9 cellular contexts compared by ENCODE assay signal in the genomic region with DNA sequence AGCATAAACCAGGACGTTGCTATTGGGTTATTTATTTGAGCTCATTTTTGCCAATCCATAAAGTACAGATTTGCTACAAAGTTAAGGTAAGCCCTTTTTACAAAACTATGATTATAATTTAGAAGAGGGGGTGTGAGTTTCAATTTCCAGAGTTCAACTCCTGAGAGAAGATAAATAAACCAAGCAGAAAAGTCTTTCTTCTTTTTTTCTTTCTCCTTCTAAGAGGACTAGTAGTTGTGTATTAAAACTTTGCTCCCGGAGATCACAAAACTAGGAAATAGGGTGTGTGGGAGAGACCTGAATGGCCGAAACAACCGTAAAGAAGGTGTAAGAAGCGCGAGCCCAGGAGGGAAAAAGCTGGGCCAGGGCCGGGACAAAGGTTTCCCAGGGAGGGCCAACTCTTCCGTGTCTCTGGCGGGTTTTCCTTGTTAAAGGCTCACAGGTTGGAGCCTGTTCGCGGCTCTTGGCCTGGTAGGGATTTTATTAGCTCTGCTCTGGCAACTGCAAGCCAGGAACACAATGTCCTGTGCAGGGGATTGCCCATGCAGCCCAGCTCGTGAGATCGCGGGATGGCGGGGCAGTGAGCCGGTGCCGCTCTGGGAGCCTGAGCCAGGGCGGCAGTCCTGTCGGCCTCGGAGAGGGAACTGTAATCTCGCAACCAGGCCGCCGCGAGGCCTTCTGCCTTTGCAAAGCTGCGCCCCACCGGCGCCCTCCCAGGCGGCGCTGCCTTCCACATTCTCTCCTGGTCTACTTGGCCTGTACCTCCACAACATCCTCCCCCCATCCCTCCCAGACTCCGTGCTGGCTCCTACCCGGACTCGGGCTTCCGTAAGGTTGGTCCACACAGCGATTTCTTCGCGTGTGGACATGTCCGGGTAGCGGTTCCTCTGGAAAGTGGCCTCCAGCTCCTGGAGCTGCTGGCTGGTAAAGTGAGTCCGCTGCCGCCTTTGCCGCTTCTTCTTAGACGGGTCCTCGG. TPM values are rescaled to one million over a fixed set of nuclear protein-coding genes. Genes with fewer than 3 reads are reported as not detected.
DNase-seq lines count a peak whose midpoint lies in the region; ATAC-seq and TF ChIP-seq lines count a peak whose summit lies in the region.
"Had no signal": no experiment of that assay in that cellular context is flagged by ENCODE, and none has a peak within 500 bp of the region (broad histone marks: within the 10 kb centered on the region; RNA-seq: fewer than 3 reads in every experiment).

No MANE protein-coding gene starts in this region.

- intact Hi-C loops in Right ventricle myocardium superior (cut with DNase I) = no loop called here
- intact Hi-C loops in Right ventricle myocardium inferior (cut with DNase I) = no loop called here

- in situ Hi-C loops in astrocyte of the spinal cord (cut with HindIII; ENCODE audit: low sequenced_read_pairs) = no loop called here

- no peaks in the 10 kb centered on the region for H3K4me1 ChIP-seq in urinary bladder (ENCODE audit: insufficient read depth)

- peak overlapping the region; percentile 84 for H3K27ac ChIP-seq in urinary bladder (ENCODE audit: low read depth)

- H3K4me3 ChIP-seq in astrocyte of the spinal cord (ENCODE audit: low read depth, low read length) (no peak overlapping the region), urinary bladder (ENCODE audit: low read depth, low read length) (peak overlapping the region; percentile 78)

- ATAC-seq in Right ventricle myocardium superior (ENCODE audit: poor library complexity) = peak; percentile 48
- ATAC-seq in Right ventricle myocardium inferior = no peak
- peak; percentile 68 for ATAC-seq in left lobe of liver
- no peak for ATAC-seq in HG03571 (IDR thresholded peaks at IDR 0.05; ENCODE audit: unreplicated experiment)
- ATAC-seq in GM18498 (IDR thresholded peaks at IDR 0.05; ENCODE audit: unreplicated experiment) = no peak

- WGBS in urinary bladder = 7% methylated on average over 43 of the region's 43 CpGs

- DNase-seq in Right ventricle myocardium superior = peak; percentile 37
- DNase-seq in Right ventricle myocardium inferior (ENCODE audit: missing footprints) = no peak
- no peak for DNase-seq in astrocyte of the spinal cord (ENCODE audit: low read depth, low spot score)
- DNase-seq in left lobe of liver (ENCODE audit: low spot score) = no peak
- DNase-seq in hypothalamus (lab: John Stamatoyannopoulos, UW) = no peak
- DNase-seq: NCI-H226 had no signal

- no peaks in the 10 kb centered on the region for H3K36me3 ChIP-seq in urinary bladder (ENCODE audit: insufficient read depth)

- peak; percentile 6 for TF ChIP-seq CTCF in astrocyte of the spinal cord (IDR thresholded peaks at IDR 0.05; ENCODE audit: low read depth, low read length)

RNA-seq across cellular contexts. Expression of gene PITX2, which starts 2.2 kb away (rescaled TPM):
- total RNA-seq in Right ventricle myocardium superior = not detected
- not detected for total RNA-seq in Right ventricle myocardium inferior
- total RNA-seq in left lobe of liver = not detected
- 30.4 TPM for total RNA-seq in urinary bladder
- 76.0 TPM for polyA plus RNA-seq in urinary bladder

Comparison
In these comparisons a context has a peak if more than half of its experiments do, and no peak if none do; other contexts are left out.
1. ATAC-seq: peak in Right ventricle myocardium superior (single experiment) and left lobe of liver (single experiment); none in Right ventricle myocardium inferior (single experiment), HG03571 (single experiment) and GM18498 (single experiment).
2. RNA of gene PITX2, which starts 2.2 kb away (total RNA-seq): 30.4 TPM in urinary bladder (single experiment); not detected in Right ventricle myocardium superior (single experiment), not detected in Right ventricle myocardium inferior (single experiment) and not detected in left lobe of liver (single experiment); every median in the first group is over 10 times any median in the second.